In genomic region chr19:14078406-14078805, GRCh38 we compare ENCODE assay signal across 21 cellular contexts. TPM values are rescaled to one million over a fixed set of nuclear protein-coding genes. Genes with fewer than 3 reads are reported as not detected.
DNase-seq lines count a peak whose midpoint lies in the region; ATAC-seq and TF ChIP-seq lines count a peak whose summit lies in the region.
"Had no signal": no experiment of that assay in that cellular context is flagged by ENCODE, and none has a peak within 500 bp of the region (broad histone marks: within the 10 kb centered on the region; RNA-seq: fewer than 3 reads in every experiment).

No MANE protein-coding gene starts in this region.

- H3K4me1 Mint-ChIP-seq in dendritic cell treated with granulocyte-macrophage colony-stimulating factor and Interleukin-4, amounts not matched to agents 40 ng/mL and 50 ng/mL, for 4 days (ENCODE audit: low read depth): peaks cover 51% of the 10 kb centered on the region
- peaks cover 36% of the 10 kb centered on the region for H3K4me1 Mint-ChIP-seq in neural crest cell

- ATAC-seq in GM21367 (IDR thresholded peaks at IDR 0.05; ENCODE audit: unreplicated experiment): no peak
- ATAC-seq: A549 had no signal

- DNase-seq in AML-193 (lab: John Stamatoyannopoulos, UW): peak; percentile 31 to 65
- peak; percentile 34 for DNase-seq in GF-D8 (lab: John Stamatoyannopoulos, UW)
- DNase-seq in neural crest cell (ENCODE audit: low read depth, low spot score): no peak
- DNase-seq in effector CD8-positive, alpha-beta T cell (lab: John Stamatoyannopoulos, UW): no peak
- DNase-seq in COLO668 (lab: John Stamatoyannopoulos, UW; ENCODE audit: unreplicated experiment): no peak
- DNase-seq: CD4-positive, alpha-beta memory T cell; DMS79 treated with DMSO at 0.1 percent for 48 hours; GOT3; KBM-7; NCI-H1092; NCI-H1694; NCI-H2107; NCI-H2227 treated with DMSO at 0.1 percent for 48 hours; NCI-H524; PC-9 had no signal

- H3K9me3 Mint-ChIP-seq in dendritic cell treated with granulocyte-macrophage colony-stimulating factor and Interleukin-4, amounts not matched to agents 40 ng/mL and 50 ng/mL, for 4 days: no peaks in the 10 kb centered on the region
- no peaks in the 10 kb centered on the region for H3K9me3 Mint-ChIP-seq in neural crest cell
- H3K9me3 Mint-ChIP-seq: CD4-positive, alpha-beta memory T cell had no signal

- H3K36me3 Mint-ChIP-seq in dendritic cell treated with granulocyte-macrophage colony-stimulating factor and Interleukin-4, amounts not matched to agents 40 ng/mL and 50 ng/mL, for 4 days (ENCODE audit: low read depth): peaks cover 17% of the 10 kb centered on the region
- H3K36me3 Mint-ChIP-seq in neural crest cell (ENCODE audit: low read depth): no peaks in the 10 kb centered on the region

- intact Hi-C loops in dendritic cell treated with granulocyte-macrophage colony-stimulating factor and Interleukin-4, amounts not matched to agents 40 ng/mL and 50 ng/mL, for 4 days (cut with micrococcal nuclease): no loop called here

- H3K27me3 Mint-ChIP-seq in dendritic cell treated with granulocyte-macrophage colony-stimulating factor and Interleukin-4, amounts not matched to agents 40 ng/mL and 50 ng/mL, for 4 days: peaks cover 6% of the 10 kb centered on the region
- peaks cover 23% of the 10 kb centered on the region for H3K27me3 Mint-ChIP-seq in neural crest cell (ENCODE audit: low read depth)
- H3K27me3 Mint-ChIP-seq: CD4-positive, alpha-beta memory T cell had no signal

- H3K27ac Mint-ChIP-seq in dendritic cell treated with granulocyte-macrophage colony-stimulating factor and Interleukin-4, amounts not matched to agents 40 ng/mL and 50 ng/mL, for 4 days: peak overlapping the region; percentile 69
- no peak overlapping the region for H3K27ac Mint-ChIP-seq in neural crest cell (ENCODE audit: unreplicated experiment)

- no peak for TF ChIP-seq CTCF in neural crest cell (conservative IDR thresholded peaks at IDR 0.05)

- no peak overlapping the region for H3K4me3 Mint-ChIP-seq in dendritic cell treated with granulocyte-macrophage colony-stimulating factor and Interleukin-4, amounts not matched to agents 40 ng/mL and 50 ng/mL, for 4 days
- peak overlapping the region; percentile 44 for H3K4me3 Mint-ChIP-seq in neural crest cell

RNA-seq across cellular contexts. Expression of gene MISP3, which starts 5.8 kb away (rescaled TPM):
- 0.39 and 0.98 TPM in 2 replicates for total RNA-seq in neural crest cell

RNA-seq across cellular contexts. Expression of gene C19orf67, which starts 7.2 kb away (rescaled TPM):
- total RNA-seq in neural crest cell: not detected in 2 replicates
- total RNA-seq: G401, M059J, PC-9, SK-MEL-5 had no signal

RNA-seq across cellular contexts. Expression of gene SAMD1, which starts 12.1 kb away (rescaled TPM):
- 67.2 and 71.9 TPM in 2 replicates for total RNA-seq in neural crest cell

RNA-seq across cellular contexts. Expression of gene PALM3, which starts 16.5 kb away (rescaled TPM):
- total RNA-seq in neural crest cell: 5.2 and 5.7 TPM in 2 replicates
- total RNA-seq: CD4-positive, alpha-beta memory T cell; SK-MEL-5 had no signal

RNA-seq across cellular contexts. Expression of gene PRKACA, which starts 39.2 kb away (rescaled TPM):
- total RNA-seq in neural crest cell: 103 TPM in 2 replicates

Comparison
In these comparisons a context has a peak if more than half of its experiments do, and no peak if none do; other contexts are left out.
1. DNase-seq: peak in AML-193 (2 of 2) and GF-D8 (single experiment); none in neural crest cell (single experiment), effector CD8-positive, alpha-beta T cell (single experiment) and COLO668 (single experiment).